In the genomic region with DNA sequence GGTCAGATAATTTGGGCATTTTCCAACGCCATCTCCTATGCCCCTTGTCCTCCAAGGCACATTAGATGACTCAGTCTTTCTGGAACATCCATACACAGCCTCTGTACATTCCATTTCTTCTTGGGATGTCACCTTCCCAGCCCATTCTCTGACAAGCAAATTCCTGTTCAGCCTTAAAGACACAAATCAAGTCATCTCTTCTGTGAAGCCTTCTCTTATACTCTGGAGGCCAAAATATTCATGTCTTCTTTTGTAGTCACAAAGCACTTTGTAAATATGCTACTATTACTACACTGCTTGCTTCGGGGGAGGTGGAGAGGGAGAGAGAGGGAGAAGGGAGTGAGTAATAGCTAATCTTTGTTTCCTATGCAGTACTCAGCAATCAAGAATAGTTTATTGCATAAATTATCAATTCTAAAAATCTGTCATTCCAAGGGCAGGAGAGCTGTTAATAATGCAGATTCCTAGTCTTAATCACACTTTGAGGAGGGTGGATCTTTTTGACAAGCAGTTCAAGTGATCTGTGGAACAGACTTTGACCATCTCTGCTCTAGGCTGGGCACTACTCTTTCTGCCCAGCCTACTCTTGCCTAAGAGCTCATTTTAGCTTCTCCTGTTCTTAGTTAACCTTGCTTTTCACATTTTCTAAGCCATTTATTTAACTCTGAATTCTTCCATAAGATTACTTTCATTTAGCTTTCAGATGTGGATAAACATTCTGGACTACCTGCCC, we compare ENCODE assay signal across 20 cellular contexts. TPM values are rescaled to one million over a fixed set of nuclear protein-coding genes. Genes with fewer than 3 reads are reported as not detected.
DNase-seq lines count a peak whose midpoint lies in the region; ATAC-seq and TF ChIP-seq lines count a peak whose summit lies in the region.
"Had no signal": no experiment of that assay in that cellular context is flagged by ENCODE, and none has a peak within 500 bp of the region (broad histone marks: within the 10 kb centered on the region; RNA-seq: fewer than 3 reads in every experiment).

No MANE protein-coding gene starts in this region.

- H3K14ac ChIP-seq in trophoblast cell (ENCODE audit: low read length), result no peak overlapping the region

- no peak overlapping the region for H3K4ac ChIP-seq in trophoblast cell (ENCODE audit: low read depth, low read length)

- CTCF ChIA-PET in SK-N-SH (lab: Yijun Ruan, JAX), result no interaction called here

- H3K4me3 ChIP-seq in SK-N-SH (ENCODE audit: low read depth in 2 of 2, low read length in 1 of 2), result no peak overlapping the region
- no peak overlapping the region for H3K4me3 ChIP-seq in fibroblast of mammary gland (ENCODE audit: control insufficient read depth, low read depth, low read length)
- H3K4me3 ChIP-seq in trophoblast cell (ENCODE audit: low read depth, low read length), result no peak overlapping the region
- H3K4me3 ChIP-seq: ascending aorta, BLaER1, mucosa of descending colon, upper lobe of right lung had no signal

- 0 out of 4 replicates have a peak, but pooled peaks cover 0 to 9% of the 10 kb centered on the region in 2 experiments for H3K4me1 ChIP-seq in SK-N-SH (ENCODE audit: control insufficient read depth in 1 of 2, insufficient read depth in 2 of 2, low read depth in 1 of 2, low read length in 1 of 2)
- H3K4me1 ChIP-seq in trophoblast cell (ENCODE audit: control insufficient read depth in 1 of 2, insufficient read depth in 2 of 2, low read length in 2 of 2), result no peaks in the 10 kb centered on the region
- H3K4me1 ChIP-seq: ascending aorta, BLaER1, upper lobe of right lung had no signal

- 23% methylated on average over 2 of the region's 2 CpGs for WGBS in SK-N-SH (ENCODE audit: low lambda C conversion rate)
- WGBS in trophoblast cell (ENCODE audit: extremely low coverage, insufficient coverage, insufficient read length), result no CpG with 5 or more reads among the region's 2 CpGs

- TF ChIP-seq RAD21 in SK-N-SH (IDR thresholded peaks at IDR 0.05; ENCODE audit: low read length), result no peak

- no peaks in the 10 kb centered on the region for H3K36me3 ChIP-seq in SK-N-SH (replicated peaks in 1 of 2; ENCODE audit: control insufficient read depth in 1 of 2, insufficient read depth in 2 of 2, low read length in 1 of 2)
- peaks cover 0 to 1% of the 10 kb centered on the region in 2 experiments for H3K36me3 ChIP-seq in trophoblast cell (ENCODE audit: control insufficient read depth in 1 of 2, insufficient read depth in 2 of 2, low read length in 2 of 2)
- H3K36me3 ChIP-seq: ascending aorta, BLaER1, upper lobe of right lung had no signal

- H3K23ac ChIP-seq in trophoblast cell (ENCODE audit: low read length), result no peak overlapping the region

- H2BK5ac ChIP-seq in trophoblast cell (ENCODE audit: low read depth, low read length, poor library complexity), result no peak overlapping the region

- H2AFZ ChIP-seq in SK-N-SH (ENCODE audit: low read depth), result no peak overlapping the region
- no peak overlapping the region for H2AFZ ChIP-seq in trophoblast cell (ENCODE audit: insufficient read depth, low read length, poor library complexity)

- POLR2A ChIA-PET in SK-N-SH (lab: Yijun Ruan, JAX), result no interaction called here

- H3K27me3 ChIP-seq in SK-N-SH (ENCODE audit: insufficient read depth) (no peaks in the 10 kb centered on the region), trophoblast cell (ENCODE audit: insufficient read depth, low read length) (no peaks in the 10 kb centered on the region)
- H3K27me3 ChIP-seq: ascending aorta, BLaER1, upper lobe of right lung had no signal

- no peak overlapping the region for H4K12ac ChIP-seq in trophoblast cell (ENCODE audit: low read depth, low read length)

- H3K18ac ChIP-seq in trophoblast cell (ENCODE audit: low read length), result no peak overlapping the region

- H3K9ac ChIP-seq in SK-N-SH (no peak overlapping the region), trophoblast cell (ENCODE audit: low read length) (no peak overlapping the region)
- H3K9ac ChIP-seq: BLaER1 had no signal

- no peak overlapping the region for H2AK5ac ChIP-seq in trophoblast cell (ENCODE audit: low read length)

- H4K20me1 ChIP-seq in SK-N-SH (ENCODE audit: insufficient read depth), result no peaks in the 10 kb centered on the region
- H4K20me1 ChIP-seq: BLaER1 had no signal

- H3K79me2 ChIP-seq in SK-N-SH (ENCODE audit: insufficient read depth) (no peaks in the 10 kb centered on the region), trophoblast cell (ENCODE audit: control insufficient read depth, insufficient read depth, low read length, poor library complexity) (no peaks in the 10 kb centered on the region)

- H3K4me2 ChIP-seq in SK-N-SH (peak overlapping the region; percentile 37; the same call in 1 of the 2 replicates), trophoblast cell (ENCODE audit: low read length) (no peak overlapping the region)
- H3K4me2 ChIP-seq: BLaER1 had no signal

- no peak overlapping the region for H2BK12ac ChIP-seq in trophoblast cell (ENCODE audit: low read length)

- no peaks in the 10 kb centered on the region for H3K9me3 ChIP-seq in SK-N-SH
- no peaks in the 10 kb centered on the region for H3K9me3 ChIP-seq in trophoblast cell (ENCODE audit: insufficient read depth, low read depth, low read length)
- H3K9me3 ChIP-seq: ascending aorta, mucosa of descending colon, upper lobe of right lung had no signal

- TF ChIP-seq CTCF in SK-N-SH (IDR thresholded peaks at IDR 0.05) (no peak), fibroblast of mammary gland (conservative IDR thresholded peaks at IDR 0.05; ENCODE audit: control insufficient read depth, insufficient read depth, low read depth, low read length) (no peak)

- peak; percentile 31 for DNase-seq in GM03348 (ENCODE audit: low spot score)
- no peak for DNase-seq in SK-N-SH
- peak; percentile 73 for DNase-seq in fibroblast of mammary gland (ENCODE audit: low read depth)
- peak; percentile 46 to 84 for DNase-seq in trophoblast cell
- DNase-seq in NCI-H82 treated with DMSO at 0.1 percent for 48 hours (lab: John Stamatoyannopoulos, UW; ENCODE audit: unreplicated experiment), result no peak
- no peak for DNase-seq in NCI-H526 (lab: John Stamatoyannopoulos, UW)
- DNase-seq: activated CD8-positive, alpha-beta T cell treated with anti-CD3 and anti-CD28 coated beads, Interleukin-2, amount 10 ng/mL, durations not matched to agents 7 days and 5 days; DMS79 treated with DMSO at 0.1 percent for 48 hours; mucosa of descending colon; NCI-H510A; occipital lobe; SW 1271; upper lobe of right lung had no signal

- H4K8ac ChIP-seq in trophoblast cell (ENCODE audit: low read depth, low read length), result no peak overlapping the region

- no peak for TF ChIP-seq EP300 in SK-N-SH (IDR thresholded peaks at IDR 0.05; ENCODE audit: borderline replicate concordance in 1 of 2, low read depth in 1 of 2, low read length in 1 of 2)

- H3K9me2 ChIP-seq in SK-N-SH, result no peaks in the 10 kb centered on the region

- ATAC-seq in HG03097 (IDR thresholded peaks at IDR 0.05; ENCODE audit: low FRiP score, unreplicated experiment) (no peak), HG02571 (IDR thresholded peaks at IDR 0.05; ENCODE audit: unreplicated experiment) (no peak)
- ATAC-seq: activated CD8-positive, alpha-beta T cell treated with anti-CD3 and anti-CD28 coated beads, Interleukin-2, amount 10 ng/mL, durations not matched to agents 7 days and 5 days; activated T-helper 17 cell treated with anti-CD3 and anti-CD28 coated beads, Interleukin-2, amount 50 U/mL, for 72 hours; mucosa of descending colon; stimulated activated effector memory CD8-positive, alpha-beta T cell treated with anti-CD3 and anti-CD28 coated beads, Interleukin-12 subunit alpha, Interleukin-12 subunit beta, amount 100 ng/mL, for 72 hours; upper lobe of right lung had no signal

- no peak overlapping the region for H2BK120ac ChIP-seq in trophoblast cell (ENCODE audit: insufficient read depth, low read length, poor library complexity)

- peaks cover 11% of the 10 kb centered on the region for H3F3A ChIP-seq in SK-N-SH (replicated peaks; ENCODE audit: insufficient read depth)

- H3K79me1 ChIP-seq in trophoblast cell (ENCODE audit: low read length), result no peaks in the 10 kb centered on the region

- H4K91ac ChIP-seq in trophoblast cell (ENCODE audit: low read depth, low read length), result no peak overlapping the region

- peak overlapping the region in 1 of 2 experiments; percentile 22; a peak in 1 of 4 replicates for H3K27ac ChIP-seq in SK-N-SH (ENCODE audit: low read depth in 2 of 2, low read length in 1 of 2)
- no peak overlapping the region for H3K27ac ChIP-seq in trophoblast cell (ENCODE audit: low read depth, low read length)
- H3K27ac ChIP-seq: ascending aorta, BLaER1, upper lobe of right lung, VCaP had no signal

TF ChIP-seq in SK-N-SH, 30 proteins besides CTCF, POLR2A, EP300 and RAD21:
- TF ChIP-seq FOSL2 (IDR thresholded peaks at IDR 0.05; ENCODE audit: borderline replicate concordance, low read depth) (0 out of 2 replicates have a peak, but pooled peaks have one; percentile 20), GABPA (IDR thresholded peaks at IDR 0.05; ENCODE audit: low read depth) (no peak), IRF3 (IDR thresholded peaks at IDR 0.05; ENCODE audit: low read depth, low read length) (no peak), NRF1 (IDR thresholded peaks at IDR 0.05; ENCODE audit: low read depth, low read length) (no peak)

RNA-seq across cellular contexts. Expression of gene KCNMB4, which starts 27.9 kb away (rescaled TPM):
- polyA plus RNA-seq in SK-N-SH (2012; rRNA removed), result 0.74 and 1.0 TPM in 2 replicates
- 0.84 and 1.0 TPM in 2 replicates for polyA plus RNA-seq in SK-N-SH (2012; cell fraction: cytosol; rRNA removed)
- 0.54 TPM in 2 replicates for polyA plus RNA-seq in SK-N-SH (2012; cell fraction: nucleus; rRNA removed)
- 6.9 and 7.2 TPM in 2 replicates for polyA plus RNA-seq in trophoblast cell (2013)

Comparison
In these comparisons a context has a peak if more than half of its experiments do, and no peak if none do; other contexts are left out.
1. DNase-seq: peak in GM03348 (single experiment), fibroblast of mammary gland (single experiment) and trophoblast cell (2 of 2); none in SK-N-SH (single experiment), NCI-H82 treated with DMSO at 0.1 percent for 48 hours (single experiment) and NCI-H526 (0 of 2).